9 cellular contexts compared by ENCODE assay signal in genomic region chr17:62626719-62627218, GRCh38. TPM values are rescaled to one million over a fixed set of nuclear protein-coding genes. Genes with fewer than 3 reads are reported as not detected.
DNase-seq lines count a peak whose midpoint lies in the region; ATAC-seq and TF ChIP-seq lines count a peak whose summit lies in the region.
"Had no signal": no experiment of that assay in that cellular context is flagged by ENCODE, and none has a peak within 500 bp of the region (broad histone marks: within the 10 kb centered on the region; RNA-seq: fewer than 3 reads in every experiment).

No MANE protein-coding gene starts in this region.

- H3K27ac Mint-ChIP-seq in chondrocyte (ENCODE audit: unreplicated experiment), result peak overlapping the region; percentile 97
- H3K27ac Mint-ChIP-seq: activated B cell treated with CpG ODN at 0.5 μM for 24 hours had no signal

- TF ChIP-seq CTCF in chondrocyte (IDR thresholded peaks at IDR 0.05) (no peak), lower leg skin (IDR thresholded peaks at IDR 0.05) (no peak), thoracic aorta (IDR thresholded peaks at IDR 0.05) (no peak)

- peak overlapping the region; percentile 53; the same call in 1 of the 2 replicates for H3K4me3 ChIP-seq in GM08714 (ENCODE audit: low read length)
- H3K4me3 ChIP-seq in lower leg skin (ENCODE audit: low read depth, poor library complexity, severe bottlenecking), result peak overlapping the region; percentile 51
- H3K4me3 ChIP-seq in thoracic aorta, result peak overlapping the region; percentile 97

- no peak for TF ChIP-seq POLR2A in lower leg skin (IDR thresholded peaks at IDR 0.05)

- no peaks in the 10 kb centered on the region for H3K27me3 ChIP-seq in thoracic aorta (replicated peaks; ENCODE audit: insufficient read depth)

- intact Hi-C loops in lower leg skin (cut with DNase I; ENCODE audit: low total_unique reads), result no loop called here

- DNase-seq in NCI-H69 (lab: John Stamatoyannopoulos, UW) (peak; percentile 45), chondrocyte (ENCODE audit: low spot score) (no peak), lower leg skin (ENCODE audit: low spot score in 2 of 2) (peak in 1 of 2 donors; percentile 51), thoracic aorta (ENCODE audit: low spot score) (no peak)
- DNase-seq: activated B cell treated with CpG ODN at 0.5 μM for 24 hours had no signal

- H3K36me3 Mint-ChIP-seq in chondrocyte (ENCODE audit: low read depth), result peaks cover 8% of the 10 kb centered on the region

- no peaks in the 10 kb centered on the region for H3K27me3 Mint-ChIP-seq in chondrocyte (ENCODE audit: low read depth)

- no peaks in the 10 kb centered on the region for H3K36me3 ChIP-seq in thoracic aorta

- H3K27ac ChIP-seq in thoracic aorta, result peak overlapping the region; percentile 99

- ATAC-seq in thoracic aorta (ENCODE audit: insufficient number of reproducible peaks, low FRiP score, low read depth), result peak; percentile 29
- no peak for ATAC-seq in GM18502 (IDR thresholded peaks at IDR 0.05; ENCODE audit: poor library complexity, unreplicated experiment)
- ATAC-seq in GM19463 (IDR thresholded peaks at IDR 0.05; ENCODE audit: unreplicated experiment), result no peak
- no peak for ATAC-seq in HG03095 (IDR thresholded peaks at IDR 0.05; ENCODE audit: unreplicated experiment)

- H3K9me3 ChIP-seq in thoracic aorta, result no peaks in the 10 kb centered on the region

- peak overlapping the region; percentile 99 for H3K4me3 Mint-ChIP-seq in chondrocyte (ENCODE audit: unreplicated experiment)

- WGBS in lower leg skin, 2 donors, result 6 to 11% methylated on average over 16 to 21 of the region's 21 CpGs

- peaks cover 37% of the 10 kb centered on the region for H3K4me1 Mint-ChIP-seq in chondrocyte (ENCODE audit: low read depth)

- H3K9me3 Mint-ChIP-seq in chondrocyte (ENCODE audit: low read depth), result no peaks in the 10 kb centered on the region
- H3K9me3 Mint-ChIP-seq: activated B cell treated with CpG ODN at 0.5 μM for 24 hours had no signal

- peaks cover 12 to 41% of the 10 kb centered on the region in 2 donors for H3K4me1 ChIP-seq in thoracic aorta (ENCODE audit: control insufficient read depth in 1 of 2, low read depth in 2 of 2)

RNA-seq across cellular contexts. Expression of gene MRC2, which starts 0.7 kb away (rescaled TPM):
- 347 to 378 TPM (median 353 TPM) in 3 replicates for total RNA-seq in chondrocyte
- total RNA-seq in lower leg skin, result 10 to 100 TPM; 18.8 to 53.0 (median 20.6) TPM
- 100 to 1,000 TPM; 184 to 242 TPM for total RNA-seq in thoracic aorta
